Comparison of ENCODE assay signal across 1 cellular context in the genomic region with DNA sequence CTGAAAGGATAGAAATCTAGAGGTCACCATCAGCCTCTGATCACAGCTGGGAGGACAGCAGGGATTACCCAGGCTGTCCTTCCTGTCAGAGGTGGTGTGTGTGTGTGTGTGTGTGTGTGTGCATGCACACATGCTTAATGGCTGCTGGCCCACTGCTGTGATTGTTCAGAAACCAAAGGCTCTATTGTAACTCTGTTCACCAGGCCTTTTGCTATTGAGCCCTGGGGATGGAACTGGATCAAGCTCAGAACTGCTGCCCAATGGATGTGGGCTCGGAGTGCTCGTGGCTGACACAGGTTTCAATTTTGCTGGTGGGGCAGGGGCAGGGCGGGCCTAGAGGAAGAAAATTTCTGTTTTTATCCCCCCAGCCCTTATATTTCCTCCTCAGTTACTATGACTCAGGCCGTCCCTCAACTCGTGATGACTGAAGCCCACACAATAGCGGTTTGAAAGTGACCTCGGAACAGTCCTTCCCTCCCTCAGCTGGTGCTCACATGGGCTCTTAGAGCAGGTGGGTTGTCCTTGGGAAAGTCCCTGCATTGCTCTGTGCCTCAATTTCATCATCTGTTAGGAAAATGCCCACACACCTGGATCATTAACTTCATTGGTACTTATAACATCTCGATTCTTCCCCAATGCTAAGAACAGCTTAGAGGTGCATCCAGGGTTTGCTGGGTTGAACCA.
TF ChIP-seq lines count a peak whose summit lies in the region.

No MANE protein-coding gene starts in this region.

TF ChIP-seq in SK-N-SH treated with all-trans-retinoic acid at 6 μM for 48 hours, 23 proteins besides CTCF, POLR2A, EP300 and RAD21:
- TF ChIP-seq TSHZ2 (CRISPR knock-in tag; IDR thresholded peaks at IDR 0.05) = no peak
- TF ChIP-seq ZNF565 (CRISPR knock-in tag; conservative IDR thresholded peaks at IDR 0.05; ENCODE audit: low read depth) = no peak
- no peak for TF ChIP-seq ZFP30 (CRISPR knock-in tag; IDR thresholded peaks at IDR 0.05)
- TF ChIP-seq TOX (CRISPR knock-in tag; IDR thresholded peaks at IDR 0.05; ENCODE audit: borderline replicate concordance) = no peak
- TF ChIP-seq RARB (CRISPR knock-in tag; IDR thresholded peaks at IDR 0.05) = no peak
- no peak for TF ChIP-seq ARNTL (CRISPR knock-in tag; IDR thresholded peaks at IDR 0.05; ENCODE audit: borderline replicate concordance, low read depth)
- TF ChIP-seq SNAI2 (CRISPR knock-in tag; IDR thresholded peaks at IDR 0.05) = no peak
- TF ChIP-seq ZC3H10 (CRISPR knock-in tag; IDR thresholded peaks at IDR 0.05) = no peak
- no peak for TF ChIP-seq CREB5 (CRISPR knock-in tag; IDR thresholded peaks at IDR 0.05; ENCODE audit: low read depth)
- TF ChIP-seq ZNF70 (CRISPR knock-in tag; IDR thresholded peaks at IDR 0.05) = no peak
- TF ChIP-seq BACH2 (CRISPR knock-in tag; IDR thresholded peaks at IDR 0.05; ENCODE audit: borderline replicate concordance) = no peak
